ENCODE assay signal across 19 cellular contexts in genomic region chr10:122098924-122099323, GRCh38.
DNase-seq lines count a peak whose midpoint lies in the region; ATAC-seq and TF ChIP-seq lines count a peak whose summit lies in the region.
"Had no signal": no experiment of that assay in that cellular context is flagged by ENCODE, and none has a peak within 500 bp of the region (broad histone marks: within the 10 kb centered on the region; RNA-seq: fewer than 3 reads in every experiment).

No MANE protein-coding gene starts in this region.

- intact Hi-C loops in ascending aorta (cut with DNase I) (loop anchor here (2.0 kb wide), 1 partner anchor 36 kb away; no protein-coding TSS in a partner anchor), heart right ventricle (cut with DNase I) (no loop called here), PC-9 (cut with micrococcal nuclease; ENCODE audit: unreplicated experiment) (no loop called here)

- POLR2A ChIA-PET in PC-9 (lab: Charles Lee; ENCODE audit: unreplicated experiment) = no interaction called here

- no TSS peak for BruUV-seq in PC-9 (replicated peaks; lab: Mats Ljungman, UMichigan)

- WGBS in heart right ventricle, 2 donors = 19 to 35% methylated on average over 8 of the region's 8 CpGs

- H3K27me3 ChIP-seq in ascending aorta (no peaks in the 10 kb centered on the region), heart right ventricle (no peaks in the 10 kb centered on the region), PC-9 (ENCODE audit: insufficient read depth, low read depth) (no peaks in the 10 kb centered on the region)
- H3K27me3 ChIP-seq: SJSA1, uterus had no signal

- no peaks in the 10 kb centered on the region for H4K20me1 ChIP-seq in PC-9 (ENCODE audit: insufficient read depth)

- H3K4me3 ChIP-seq in ascending aorta = no peak overlapping the region
- no peak overlapping the region for H3K4me3 ChIP-seq in heart right ventricle
- H3K4me3 ChIP-seq in skeletal muscle cell (ENCODE audit: low read depth, low read length) = no peak overlapping the region
- H3K4me3 ChIP-seq in PC-9 = no peak overlapping the region
- H3K4me3 ChIP-seq: GM23248, SJSA1, uterus had no signal

- in situ Hi-C loops in G401 (cut with HindIII; ENCODE audit: low sequenced_read_pairs) = no loop called here

- no peaks in the 10 kb centered on the region for H3K36me3 ChIP-seq in ascending aorta
- H3K36me3 ChIP-seq in heart right ventricle = peaks cover 0 to 17% (median 0%) of the 10 kb centered on the region in 9 donors
- no peaks in the 10 kb centered on the region for H3K36me3 ChIP-seq in PC-9 (ENCODE audit: low read depth)
- H3K36me3 ChIP-seq: SJSA1, uterus had no signal

- no peak overlapping the region for H3K4me2 ChIP-seq in PC-9

- TF ChIP-seq CTCF in ascending aorta (IDR thresholded peaks at IDR 0.05) (no peak), heart right ventricle (IDR thresholded peaks at IDR 0.05) (no peak), PC-9 (conservative IDR thresholded peaks at IDR 0.05) (no peak)

- H3K9me2 ChIP-seq in PC-9 (ENCODE audit: insufficient read depth) = no peaks in the 10 kb centered on the region

- no peaks in the 10 kb centered on the region for H3K79me2 ChIP-seq in PC-9 (ENCODE audit: low read depth)

- H3K27ac ChIP-seq in ascending aorta = peak overlapping the region; percentile 62 to 77
- H3K27ac ChIP-seq in heart right ventricle = peak overlapping the region in 2 of 10 donors; percentile 30 to 44
- H3K27ac ChIP-seq in PC-9 = no peak overlapping the region
- H3K27ac ChIP-seq: GM23248, SJSA1, uterus had no signal

- CTCF ChIA-PET in PC-9 (lab: Charles Lee) = no interaction called here

- H3K4me1 ChIP-seq in ascending aorta (peaks cover 4 to 37% of the 10 kb centered on the region in 2 donors), heart right ventricle (peaks cover 5 to 33% (median 23%) of the 10 kb centered on the region in 9 donors), PC-9 (replicated peaks; ENCODE audit: insufficient read depth) (no peaks in the 10 kb centered on the region; the same call in 1 of the 2 replicates)
- H3K4me1 ChIP-seq: SJSA1, uterus had no signal

- DNase-seq in G401 (ENCODE audit: low spot score) = peak; percentile 28
- peak in 1 of 2 donors; percentile 85 for DNase-seq in ascending aorta (ENCODE audit: low spot score in 2 of 2)
- DNase-seq in heart right ventricle = no peak
- peak; percentile 71 for DNase-seq in skeletal muscle cell (ENCODE audit: low read depth)
- DNase-seq in T-helper 9 cell = no peak
- no peak for DNase-seq in NCI-H187 (lab: John Stamatoyannopoulos, UW)
- no peak for DNase-seq in PC-9
- DNase-seq: activated B cell treated with CpG ODN at 0.5 μM for 24 hours; activated CD8-positive, alpha-beta T cell treated with anti-CD3 and anti-CD28 coated beads for 36 hours; activated naive CD4-positive, alpha-beta T cell treated with anti-CD3 and anti-CD28 coated beads, Interleukin-2, amount 10 ng/mL, durations not matched to agents 7 days and 5 days; activated T-cell treated with anti-CD3 and anti-CD28 coated beads, Interleukin-2, amount 50 U/mL, for 24 hours; GM23248; NCI-H510A treated with DMSO at 0.1 percent for 48 hours; stimulated activated naive CD8-positive, alpha-beta T cell treated with anti-CD3 and anti-CD28 coated beads, Interleukin-15, amount 100 ng/mL, for 72 hours; T-helper 17 cell; uterus had no signal

- peaks cover 6% of the 10 kb centered on the region; the same call in 1 of the 2 replicates for H3F3A ChIP-seq in PC-9 (ENCODE audit: insufficient read depth, low read depth)

- ATAC-seq in heart right ventricle (peak; percentile 29 to 84 (median 46)), HG03521 (IDR thresholded peaks at IDR 0.05; ENCODE audit: unreplicated experiment) (no peak)
- ATAC-seq: activated CD8-positive, alpha-beta T cell treated with anti-CD3 and anti-CD28 coated beads for 36 hours; natural killer cell treated with Interleukin-12 subunit alpha and Interleukin-12 subunit beta and Interleukin-15 and Interleukin-18, amount 100 ng/mL, for 72 hours; stimulated activated naive CD8-positive, alpha-beta T cell treated with anti-CD3 and anti-CD28 coated beads, Interleukin-15, amount 100 ng/mL, for 72 hours; T-helper 17 cell had no signal

- H2AFZ ChIP-seq in PC-9 = no peak overlapping the region
- H2AFZ ChIP-seq: GM23248 had no signal

- H3K9me3 ChIP-seq in ascending aorta (no peaks in the 10 kb centered on the region), heart right ventricle (no peaks in the 10 kb centered on the region), PC-9 (ENCODE audit: insufficient read depth, low read depth) (no peaks in the 10 kb centered on the region)
- H3K9me3 ChIP-seq: SJSA1, uterus had no signal

Comparison
In these comparisons a context has a peak if more than half of its experiments do, and no peak if none do; other contexts are left out.
1. DNase-seq: peak in G401 (single experiment) and skeletal muscle cell (single experiment); none in heart right ventricle (0 of 2), T-helper 9 cell (single experiment), NCI-H187 (0 of 2) and PC-9 (0 of 2).